In genomic region chr2:234880551-234881211, GRCh38 we compare ENCODE assay signal across 13 cellular contexts.
A peak's percentile ranks its signal among the peaks of the same experiment; 100 is the strongest.
DNase-seq lines count a peak whose midpoint lies in the region; ATAC-seq and TF ChIP-seq lines count a peak whose summit lies in the region.
"Had no signal": no experiment of that assay in that cellular context is flagged by ENCODE, and none has a peak within 500 bp of the region (broad histone marks: within the 10 kb centered on the region; RNA-seq: fewer than 3 reads in every experiment).

No MANE protein-coding gene starts in this region.

- H3K9me3 Mint-ChIP-seq in activated CD4-positive, alpha-beta memory T cell treated with anti-CD3 and anti-CD28 coated beads for 36 hours, result no peaks in the 10 kb centered on the region
- H3K9me3 Mint-ChIP-seq: T-helper 1 cell treated with Interleukin-12 subunit alpha and Interleukin-12 subunit beta and Interleukin-4 antibody, amounts not matched to agents 30 μg/mL and 1 μg/mL, for 36 hours had no signal

- POLR2A ChIA-PET in activated CD4-positive, alpha-beta memory T cell treated with anti-CD3 and anti-CD28 coated beads for 36 hours (lab: Charles Lee), result no interaction called here

- no peaks in the 10 kb centered on the region for H3K36me3 Mint-ChIP-seq in activated CD4-positive, alpha-beta memory T cell treated with anti-CD3 and anti-CD28 coated beads for 36 hours
- H3K36me3 Mint-ChIP-seq: naive thymus-derived CD8-positive, alpha-beta T cell had no signal

- TF ChIP-seq CTCF in kidney epithelial cell (IDR thresholded peaks at IDR 0.05; ENCODE audit: insufficient read depth, low read length, poor library complexity, severe bottlenecking), result no peak

- no peak overlapping the region for H3K4me3 Mint-ChIP-seq in activated CD4-positive, alpha-beta memory T cell treated with anti-CD3 and anti-CD28 coated beads for 36 hours
- H3K4me3 Mint-ChIP-seq: dendritic cell treated with granulocyte-macrophage colony-stimulating factor and Interleukin-4, amounts not matched to agents 40 ng/mL and 50 ng/mL, for 4 days; naive thymus-derived CD8-positive, alpha-beta T cell; T-helper 1 cell treated with Interleukin-12 subunit alpha and Interleukin-12 subunit beta and Interleukin-4 antibody, amounts not matched to agents 30 μg/mL and 1 μg/mL, for 36 hours had no signal

- H3K27ac Mint-ChIP-seq in activated CD4-positive, alpha-beta memory T cell treated with anti-CD3 and anti-CD28 coated beads for 36 hours, result no peak overlapping the region
- H3K27ac Mint-ChIP-seq: dendritic cell treated with granulocyte-macrophage colony-stimulating factor and Interleukin-4, amounts not matched to agents 40 ng/mL and 50 ng/mL, for 4 days; naive thymus-derived CD8-positive, alpha-beta T cell; T-helper 1 cell treated with Interleukin-12 subunit alpha and Interleukin-12 subunit beta and Interleukin-4 antibody, amounts not matched to agents 30 μg/mL and 1 μg/mL, for 36 hours had no signal

- peak; percentile 47 for DNase-seq in AG08396 (ENCODE audit: low spot score)
- DNase-seq in HPDE6-E6E7 (ENCODE audit: extremely low spot score), result peak; percentile 76
- DNase-seq in activated CD4-positive, alpha-beta memory T cell treated with anti-CD3 and anti-CD28 coated beads for 36 hours, result peak; percentile 28
- peak; percentile 75 for DNase-seq in kidney epithelial cell (ENCODE audit: low read depth)
- no peak for DNase-seq in NCI-H2081 (lab: John Stamatoyannopoulos, UW)
- DNase-seq in CD1c-positive myeloid dendritic cell (ENCODE audit: extremely low spot score), result no peak
- DNase-seq: GF-D8; KBM-7; naive thymus-derived CD8-positive, alpha-beta T cell had no signal

- no peaks in the 10 kb centered on the region for H3K36me3 ChIP-seq in kidney epithelial cell (ENCODE audit: control insufficient read depth, insufficient read depth, low read length)

- ATAC-seq in GM21528 (IDR thresholded peaks at IDR 0.05; ENCODE audit: low FRiP score, unreplicated experiment), result no peak
- no peak for ATAC-seq in HG02610 (IDR thresholded peaks at IDR 0.05; ENCODE audit: unreplicated experiment)
- ATAC-seq: naive thymus-derived CD8-positive, alpha-beta T cell had no signal

- H3K27me3 ChIP-seq in kidney epithelial cell (ENCODE audit: control insufficient read depth, insufficient read depth, low read length), result no peaks in the 10 kb centered on the region

- H3K4me3 ChIP-seq in kidney epithelial cell (ENCODE audit: low read depth, low read length), result no peak overlapping the region

- peaks cover 9% of the 10 kb centered on the region for H3K4me1 Mint-ChIP-seq in activated CD4-positive, alpha-beta memory T cell treated with anti-CD3 and anti-CD28 coated beads for 36 hours (ENCODE audit: low read depth)

- intact Hi-C loops in activated CD4-positive, alpha-beta memory T cell treated with anti-CD3 and anti-CD28 coated beads for 36 hours (cut with micrococcal nuclease), result no loop called here

- H3K27me3 Mint-ChIP-seq in activated CD4-positive, alpha-beta memory T cell treated with anti-CD3 and anti-CD28 coated beads for 36 hours, result peaks cover 3% of the 10 kb centered on the region
- H3K27me3 Mint-ChIP-seq: dendritic cell treated with granulocyte-macrophage colony-stimulating factor and Interleukin-4, amounts not matched to agents 40 ng/mL and 50 ng/mL, for 4 days had no signal

- CTCF ChIA-PET in activated CD4-positive, alpha-beta memory T cell treated with anti-CD3 and anti-CD28 coated beads for 36 hours (lab: Charles Lee), result interaction anchor here (0.8 to 1.0 kb wide), 2 partner anchors 169 to 307 kb away, joined by 3 read pairs; no protein-coding TSS in a partner anchor

Comparison
In these comparisons a context has a peak if more than half of its experiments do, and no peak if none do; other contexts are left out.
1. DNase-seq: peak in AG08396 (single experiment), HPDE6-E6E7 (single experiment), activated CD4-positive, alpha-beta memory T cell treated with anti-CD3 and anti-CD28 coated beads for 36 hours (single experiment) and kidney epithelial cell (single experiment); none in NCI-H2081 (0 of 2) and CD1c-positive myeloid dendritic cell (single experiment).